ENCODE assay signal across 18 cellular contexts in genomic region chr13:63501702-63502101, GRCh38.
A peak's percentile ranks its signal among the peaks of the same experiment; 100 is the strongest.
DNase-seq lines count a peak whose midpoint lies in the region; ATAC-seq, FAIRE-seq and TF ChIP-seq lines count a peak whose summit lies in the region.
"Had no signal": no experiment of that assay in that cellular context is flagged by ENCODE, and none has a peak within 500 bp of the region (broad histone marks: within the 10 kb centered on the region; RNA-seq: fewer than 3 reads in every experiment).

No MANE protein-coding gene starts in this region.

- H3K27ac ChIP-seq in fibroblast of lung (ENCODE audit: insufficient read depth, low read length) (no peak overlapping the region), substantia nigra (ENCODE audit: low read depth, low read length, poor library complexity, severe bottlenecking) (no peak overlapping the region)
- H3K27ac ChIP-seq: HL-60 had no signal

- H3K79me2 ChIP-seq in fibroblast of lung (ENCODE audit: control insufficient read depth, insufficient read depth, low read length) = no peaks in the 10 kb centered on the region

- no peak overlapping the region for H3K4me3 ChIP-seq in fibroblast of lung (replicated peaks in 1 of 4; ENCODE audit: control extremely low read depth in 1 of 4, insufficient read depth in 1 of 4, low read depth in 3 of 4, low read length in 4 of 4)

- no peak overlapping the region for H3K9ac ChIP-seq in fibroblast of lung (ENCODE audit: insufficient read depth, low read length)

- no peaks in the 10 kb centered on the region for H3K27me3 Mint-ChIP-seq in naive thymus-derived CD8-positive, alpha-beta T cell
- H3K27me3 Mint-ChIP-seq: B cell; CD4-positive, alpha-beta T cell had no signal

- H3K27ac Mint-ChIP-seq in naive thymus-derived CD8-positive, alpha-beta T cell = no peak overlapping the region
- H3K27ac Mint-ChIP-seq: B cell; CD4-positive, alpha-beta T cell had no signal

- no peaks in the 10 kb centered on the region for H3K4me1 ChIP-seq in fibroblast of lung (ENCODE audit: control insufficient read depth, extremely low read depth, insufficient read depth, low read length)

- no peak for TF ChIP-seq CTCF in fibroblast of lung (conservative IDR thresholded peaks at IDR 0.05 in 1 of 2, IDR thresholded peaks at IDR 0.05 in 1 of 2; ENCODE audit: low read depth in 1 of 2, low read length in 2 of 2)

- no peaks in the 10 kb centered on the region for H3K27me3 ChIP-seq in fibroblast of lung (ENCODE audit: control insufficient read depth, insufficient read depth, low read length)

- H3K4me2 ChIP-seq in fibroblast of lung (ENCODE audit: extremely low read depth, insufficient read depth, low read length) = no peak overlapping the region

- no peaks in the 10 kb centered on the region for H4K20me1 ChIP-seq in fibroblast of lung (ENCODE audit: control insufficient read depth, extremely low read depth, insufficient read depth, low read length)

- no peak for ATAC-seq in naive thymus-derived CD8-positive, alpha-beta T cell
- ATAC-seq: PC-3 had no signal

- POLR2A ChIA-PET in naive thymus-derived CD8-positive, alpha-beta T cell (lab: Charles Lee) = no interaction called here

- DNase-seq in RCC 7860 (ENCODE audit: low spot score) (peak; percentile 30), fibroblast of lung (ENCODE audit: low read depth in 2 of 2) (peak; percentile 6 to 60), kidney glomerular epithelial cell (lab: John Stamatoyannopoulos, UW) (peak; percentile 31), occipital lobe (lab: John Stamatoyannopoulos, UW) (no peak), substantia nigra (lab: John Stamatoyannopoulos, UW) (no peak)
- no peak for DNase-seq in activated effector memory CD4-positive, alpha-beta T cell treated with anti-CD3 and anti-CD28 coated beads, Interleukin-2, amount 50 U/mL, for 16 hours
- DNase-seq in naive thymus-derived CD8-positive, alpha-beta T cell = no peak
- DNase-seq: CD4-positive, alpha-beta T cell; DMS79; KBM-7; NCI-H1048; NCI-H2227 treated with DMSO at 0.1 percent for 48 hours; NCI-H526 treated with DMSO at 0.1 percent for 48 hours; PC-3 had no signal

- FAIRE-seq in G401.6 (lab: Jason Lieb, UNC) (peak; percentile 60), RCC 7860 (lab: Jason Lieb, UNC) (peak; percentile 83)
- FAIRE-seq: GM12892 had no signal

- H3K36me3 ChIP-seq in fibroblast of lung (ENCODE audit: control insufficient read depth, insufficient read depth, low read length) = no peaks in the 10 kb centered on the region

- H3K4me3 Mint-ChIP-seq in naive thymus-derived CD8-positive, alpha-beta T cell = no peak overlapping the region
- H3K4me3 Mint-ChIP-seq: B cell; CD4-positive, alpha-beta T cell had no signal

- H2AFZ ChIP-seq in fibroblast of lung (ENCODE audit: low read length) = no peak overlapping the region

- H3K9me3 Mint-ChIP-seq in naive thymus-derived CD8-positive, alpha-beta T cell = peaks cover 2 to 36% (median 7%) of the 10 kb centered on the region in 9 donors

- H3K36me3 Mint-ChIP-seq in naive thymus-derived CD8-positive, alpha-beta T cell = no peaks in the 10 kb centered on the region

- H3K4me1 Mint-ChIP-seq in naive thymus-derived CD8-positive, alpha-beta T cell = no peaks in the 10 kb centered on the region
- H3K4me1 Mint-ChIP-seq: B cell had no signal

- no peaks in the 10 kb centered on the region for H3K9me3 ChIP-seq in fibroblast of lung (ENCODE audit: control insufficient read depth, insufficient read depth, low read depth, low read length)

Comparison
In these comparisons a context has a peak if more than half of its experiments do, and no peak if none do; other contexts are left out.
1. DNase-seq: peak in RCC 7860 (single experiment), fibroblast of lung (2 of 2) and kidney glomerular epithelial cell (single experiment); none in activated effector memory CD4-positive, alpha-beta T cell treated with anti-CD3 and anti-CD28 coated beads, Interleukin-2, amount 50 U/mL, for 16 hours (single experiment), occipital lobe (single experiment), naive thymus-derived CD8-positive, alpha-beta T cell (0 of 10) and substantia nigra (0 of 49).